1 cellular context compared by ENCODE assay signal in genomic region chr7:139159900-139160675, GRCh38.
A peak's percentile ranks its signal among the peaks of the same experiment; 100 is the strongest.
TF ChIP-seq lines count a peak whose summit lies in the region.

No MANE protein-coding gene starts in this region.

TF ChIP-seq in HepG2, 621 proteins besides CTCF, POLR2A, EP300 and RAD21:
- TF ChIP-seq ZNF33B (CRISPR knock-in tag; IDR thresholded peaks at IDR 0.05) (no peak), FOSL2 (CRISPR knock-in tag; IDR thresholded peaks at IDR 0.05) (peak; percentile 76), ZNF343 (CRISPR knock-in tag; IDR thresholded peaks at IDR 0.05) (no peak), ZNF782 (CRISPR knock-in tag; IDR thresholded peaks at IDR 0.05; ENCODE audit: borderline replicate concordance) (no peak), NFKB2 (CRISPR knock-in tag; IDR thresholded peaks at IDR 0.05; ENCODE audit: borderline replicate concordance) (no peak), ZNF12 (CRISPR knock-in tag; IDR thresholded peaks at IDR 0.05) (no peak), CEBPB (IDR thresholded peaks at IDR 0.05; ENCODE audit: borderline replicate concordance, low read depth, low read length) (peak; percentile 48; the same call in 1 of the 2 replicates), MTF2 (CRISPR knock-in tag; IDR thresholded peaks at IDR 0.05; ENCODE audit: borderline replicate concordance) (no peak), GATAD2A (CRISPR knock-in tag; IDR thresholded peaks at IDR 0.05) (0 out of 2 replicates have a peak, but pooled peaks have one; percentile 15), MAFF (IDR thresholded peaks at IDR 0.05; ENCODE audit: low read depth, low read length) (peak; percentile 47), ZNF383 (CRISPR knock-in tag; IDR thresholded peaks at IDR 0.05; ENCODE audit: borderline replicate concordance) (no peak), CEBPG (CRISPR knock-in tag; IDR thresholded peaks at IDR 0.05) (peak; percentile 59; the same call in 1 of the 2 replicates), ZNF362 (CRISPR knock-in tag; IDR thresholded peaks at IDR 0.05; ENCODE audit: borderline replicate concordance) (peak; percentile 61; the same call in 1 of the 2 replicates), MAFK (conservative IDR thresholded peaks at IDR 0.05 in 1 of 2, IDR thresholded peaks at IDR 0.05 in 1 of 2; ENCODE audit: low read length in 2 of 2) (peak; percentile 45 to 60; a peak in 3 of 4 replicates), ZNF639 (CRISPR knock-in tag; conservative IDR thresholded peaks at IDR 0.05) (no peak), ZBTB33 (CRISPR knock-in tag; IDR thresholded peaks at IDR 0.05) (peak; percentile 90), TEAD3 (CRISPR knock-in tag; optimal IDR thresholded peaks at IDR 0.05; ENCODE audit: borderline replicate concordance) (peak; percentile 65)
- TF ChIP-seq, protein P1, sequence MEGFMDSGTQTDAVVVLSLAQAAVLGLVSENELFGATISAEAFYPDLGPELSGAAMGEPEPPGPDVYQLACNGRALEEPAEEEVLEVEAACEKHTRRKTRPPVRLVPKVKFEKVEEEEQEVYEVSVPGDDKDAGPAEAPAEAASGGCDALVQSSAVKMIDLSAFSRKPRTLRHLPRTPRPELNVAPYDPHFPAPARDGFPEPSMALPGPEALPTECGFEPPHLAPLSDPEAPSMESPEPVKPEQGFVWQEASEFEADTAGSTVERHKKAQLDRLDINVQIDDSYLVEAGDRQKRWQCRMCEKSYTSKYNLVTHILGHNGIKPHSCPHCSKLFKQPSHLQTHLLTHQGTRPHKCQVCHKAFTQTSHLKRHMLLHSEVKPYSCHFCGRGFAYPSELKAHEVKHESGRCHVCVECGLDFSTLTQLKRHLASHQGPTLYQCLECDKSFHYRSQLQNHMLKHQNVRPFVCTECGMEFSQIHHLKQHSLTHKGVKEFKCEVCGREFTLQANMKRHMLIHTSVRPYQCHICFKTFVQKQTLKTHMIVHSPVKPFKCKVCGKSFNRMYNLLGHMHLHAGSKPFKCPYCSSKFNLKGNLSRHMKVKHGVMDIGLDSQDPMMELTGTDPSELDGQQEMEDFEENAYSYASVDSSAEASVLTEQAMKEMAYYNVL (CRISPR knock-in tag; IDR thresholded peaks at IDR 0.05; ENCODE audit: borderline replicate concordance): no peak
- TF ChIP-seq, protein P2, sequence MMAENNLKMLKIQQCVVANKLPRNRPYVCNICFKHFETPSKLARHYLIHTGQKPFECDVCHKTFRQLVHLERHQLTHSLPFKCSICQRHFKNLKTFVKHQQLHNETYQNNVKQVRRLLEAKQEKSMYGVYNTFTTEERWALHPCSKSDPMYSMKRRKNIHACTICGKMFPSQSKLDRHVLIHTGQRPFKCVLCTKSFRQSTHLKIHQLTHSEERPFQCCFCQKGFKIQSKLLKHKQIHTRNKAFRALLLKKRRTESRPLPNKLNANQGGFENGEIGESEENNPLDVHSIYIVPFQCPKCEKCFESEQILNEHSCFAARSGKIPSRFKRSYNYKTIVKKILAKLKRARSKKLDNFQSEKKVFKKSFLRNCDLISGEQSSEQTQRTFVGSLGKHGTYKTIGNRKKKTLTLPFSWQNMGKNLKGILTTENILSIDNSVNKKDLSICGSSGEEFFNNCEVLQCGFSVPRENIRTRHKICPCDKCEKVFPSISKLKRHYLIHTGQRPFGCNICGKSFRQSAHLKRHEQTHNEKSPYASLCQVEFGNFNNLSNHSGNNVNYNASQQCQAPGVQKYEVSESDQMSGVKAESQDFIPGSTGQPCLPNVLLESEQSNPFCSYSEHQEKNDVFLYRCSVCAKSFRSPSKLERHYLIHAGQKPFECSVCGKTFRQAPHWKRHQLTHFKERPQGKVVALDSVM (CRISPR knock-in tag; IDR thresholded peaks at IDR 0.05): peak; percentile 72
TF ChIP-seq in HepG2: peak in this region for 10.
